ENCODE assay signal across 19 cellular contexts in genomic region chr17:80481284-80482057, GRCh38. TPM values are rescaled to one million over a fixed set of nuclear protein-coding genes. Genes with fewer than 3 reads are reported as not detected.
"Had no signal": no experiment of that assay in that cellular context is flagged by ENCODE, and none has a peak within 500 bp of the region (broad histone marks: within the 10 kb centered on the region; RNA-seq: fewer than 3 reads in every experiment).

No MANE protein-coding gene starts in this region.

- H3K27ac ChIP-seq: brain microvascular endothelial cell, heart left ventricle, ovary, tibial artery, vagina had no signal

- FAIRE-seq: endometrium had no signal

- DNase-seq: activated CD4-positive, alpha-beta memory T cell treated with anti-CD3 and anti-CD28 coated beads, Interleukin-2, amount 10 ng/mL, durations not matched to agents 7 days and 5 days; activated CD4-positive, CD25-positive, alpha-beta regulatory T cell treated with anti-CD3 and anti-CD28 coated beads, Interleukin-2, amount 50 U/mL, for 72 hours; activated gamma-delta T cell; activated T-cell treated with anti-CD3 and anti-CD28 coated beads, Interleukin-2, amount 50 U/mL, for 48 hours; brain microvascular endothelial cell; dermis blood vessel endothelial cell; heart left ventricle; islet precursor cell; ovary; retina; tibial artery had no signal

- H3K9me3 Mint-ChIP-seq: activated CD4-positive, alpha-beta memory T cell treated with anti-CD3 and anti-CD28 coated beads, Interleukin-2, amount 10 ng/mL, durations not matched to agents 7 days and 5 days; memory B cell; nephron; T-helper 2 cell treated with Interferon-gamma antibody and Interleukin-4, amounts not matched to agents 5 μg/mL and 100 μg/mL, for 36 hours had no signal

- H3K4me3 ChIP-seq: heart left ventricle, ovary, tibial artery, vagina had no signal

- ATAC-seq: heart left ventricle, left lobe of liver had no signal

- H3K4me3 Mint-ChIP-seq: activated CD4-positive, alpha-beta memory T cell treated with anti-CD3 and anti-CD28 coated beads, Interleukin-2, amount 10 ng/mL, durations not matched to agents 7 days and 5 days; activated naive CD8-positive, alpha-beta T cell; memory B cell; T-helper 2 cell treated with Interferon-gamma antibody and Interleukin-4, amounts not matched to agents 5 μg/mL and 100 μg/mL, for 36 hours had no signal

- H3K36me3 Mint-ChIP-seq: activated naive CD8-positive, alpha-beta T cell; memory B cell had no signal

- H3K27ac Mint-ChIP-seq: activated CD4-positive, alpha-beta memory T cell treated with anti-CD3 and anti-CD28 coated beads, Interleukin-2, amount 10 ng/mL, durations not matched to agents 7 days and 5 days; activated naive CD8-positive, alpha-beta T cell; memory B cell; nephron; T-helper 2 cell treated with Interferon-gamma antibody and Interleukin-4, amounts not matched to agents 5 μg/mL and 100 μg/mL, for 36 hours had no signal

- H3K9me3 ChIP-seq: heart left ventricle, tibial artery, vagina had no signal

- H3K36me3 ChIP-seq: brain microvascular endothelial cell, heart left ventricle, ovary, tibial artery, vagina had no signal

RNA-seq across cellular contexts. Expression of gene NPTX1, which starts 5.1 kb away (rescaled TPM):
- total RNA-seq: esophagus mucosa had no signal
